ENCODE assay signal across 8 cellular contexts in genomic region chr1:42766723-42767509, GRCh38. TPM values are rescaled to one million over a fixed set of nuclear protein-coding genes. Genes with fewer than 3 reads are reported as not detected.
DNase-seq lines count a peak whose midpoint lies in the region; ATAC-seq and TF ChIP-seq lines count a peak whose summit lies in the region.

Gene C1orf50 (plus strand): TSS chr1:42767249. CDS start chr1:42767312, 63 bp downstream.
Gene P3H1 (minus strand): TSS chr1:42767028. CDS start chr1:42766971, 57 bp downstream.

- H3K9me3 ChIP-seq in CD4-positive, alpha-beta T cell (ENCODE audit: control insufficient read depth, low read length), result no peaks in the 10 kb centered on the region
- H3K9me3 ChIP-seq in liver (ENCODE audit: control insufficient read depth in 4 of 4, low read length in 3 of 4), result no peaks in the 10 kb centered on the region

- H3K36me3 Mint-ChIP-seq in CD4-positive, alpha-beta T cell (ENCODE audit: low read depth), result peaks cover 20% of the 10 kb centered on the region

- WGBS in liver, result under 1% methylated on average over 84 of the region's 84 CpGs

- H3K4me1 ChIP-seq in liver (ENCODE audit: control insufficient read depth in 4 of 4, insufficient read depth in 4 of 4, low read length in 3 of 4), result peaks cover 9 to 36% (median 22%) of the 10 kb centered on the region in 4 donors

- H3K27me3 Mint-ChIP-seq in CD4-positive, alpha-beta T cell, result no peaks in the 10 kb centered on the region

- no peaks in the 10 kb centered on the region for H3K9me3 Mint-ChIP-seq in CD4-positive, alpha-beta T cell

- H3K36me3 ChIP-seq in liver (ENCODE audit: control insufficient read depth in 4 of 4, insufficient read depth in 3 of 4, low read depth in 1 of 4, low read length in 3 of 4), result no peaks in the 10 kb centered on the region

- ATAC-seq in CD4-positive, alpha-beta T cell (ENCODE audit: poor library complexity), result peak; percentile 92
- peak; percentile 89 for ATAC-seq in GM19438 (IDR thresholded peaks at IDR 0.05; ENCODE audit: low read depth, unreplicated experiment)
- ATAC-seq in HG03571 (IDR thresholded peaks at IDR 0.05; ENCODE audit: unreplicated experiment), result peak; percentile 87

- no peak within 1 kb of the TSS for H3K27ac Mint-ChIP-seq in CD4-positive, alpha-beta T cell

- peak within 1 kb of the TSS; percentile 70 to 92 for H3K9ac ChIP-seq in liver (ENCODE audit: low read depth in 1 of 2, low read length in 2 of 2)

- no peak within 1 kb of the TSS for H3K4me3 Mint-ChIP-seq in CD4-positive, alpha-beta T cell

- H3K27me3 ChIP-seq in CD4-positive, alpha-beta T cell (ENCODE audit: control insufficient read depth, insufficient read depth, low read length), result no peaks in the 10 kb centered on the region
- H3K27me3 ChIP-seq in dorsolateral prefrontal cortex, result no peaks in the 10 kb centered on the region
- no peaks in the 10 kb centered on the region for H3K27me3 ChIP-seq in liver (ENCODE audit: control insufficient read depth in 4 of 4, insufficient read depth in 4 of 4, low read length in 3 of 4)

- DNase-seq in CD4-positive, alpha-beta T cell, result peak; percentile 98 to 100 (median 99)
- peak; percentile 100 for DNase-seq in NCI-H774 (lab: John Stamatoyannopoulos, UW)
- peak; percentile 99 to 100 for DNase-seq in activated CD4-positive, alpha-beta T cell treated with anti-CD3 and anti-CD28 coated beads, Interleukin-2, amount 50 U/mL, for 48 hours
- DNase-seq in dorsolateral prefrontal cortex, result peak; percentile 99 to 100 (median 100)
- peak; percentile 99 for DNase-seq in stimulated activated CD4-positive, alpha-beta T cell treated with anti-CD3 and anti-CD28 coated beads, Interleukin-4, amount 100 ng/mL, for 1 hour

- TF ChIP-seq RAD21 in liver (IDR thresholded peaks at IDR 0.05), result peak; percentile 41 to 46

- peaks cover 35% of the 10 kb centered on the region for H3K4me1 Mint-ChIP-seq in CD4-positive, alpha-beta T cell (ENCODE audit: low read depth)

- POLR2A ChIA-PET in CD4-positive, alpha-beta T cell (lab: Charles Lee), result interaction anchor here (0.6 to 3.7 kb wide), 41 partner anchors 9 to 732 kb away, joined by 3 to 75 read pairs (median 4); partner anchors contain the start of genes CCDC30, ERMAP, PPCS and PPIH

- peak within 1 kb of the TSS; percentile 75 to 100 (median 96) for H3K4me3 ChIP-seq in dorsolateral prefrontal cortex
- H3K4me3 ChIP-seq in liver (ENCODE audit: low read depth in 1 of 3, low read length in 3 of 3), result peak within 1 kb of the TSS; percentile 86 to 98 (median 94)

- H3K27ac ChIP-seq in CD4-positive, alpha-beta T cell (ENCODE audit: low read depth, low read length), result peak within 1 kb of the TSS; percentile 78
- H3K27ac ChIP-seq in dorsolateral prefrontal cortex (peak within 1 kb of the TSS; percentile 38 to 97 (median 88)), liver (ENCODE audit: low read depth in 1 of 2, low read length in 2 of 2) (peak within 1 kb of the TSS; percentile 85 to 93)

- intact Hi-C loops in CD4-positive, alpha-beta T cell (cut with DNase I, micrococcal nuclease), result loop anchor here (1.0 to 10.0 kb wide), 15 partner anchors 49 to 1905 kb away; partner anchors contain the start of genes CDC20 (in 2 of the 2), ZNF691 (in 2 of the 2), B4GALT2 (in 1 of the 2) and CCDC30 (in 1 of the 2)
- intact Hi-C loops in dorsolateral prefrontal cortex (cut with DNase I), result loop anchor here (2.0 to 5.0 kb wide), 7 partner anchors 50 to 430 kb away; partner anchors contain the start of genes ERMAP (in 2 of the 2), SVBP (in 2 of the 2), YBX1 (in 2 of the 2) and ZNF691 (in 2 of the 2)

- CTCF ChIA-PET in CD4-positive, alpha-beta T cell (lab: Charles Lee), result interaction anchor here (1.0 to 2.6 kb wide), 5 partner anchors 79 to 189 kb away, joined by 3 to 10 read pairs (median 3); partner anchors contain the start of genes PPIH and ZNF691

- no peak for TF ChIP-seq CTCF in CD4-positive, alpha-beta T cell (IDR thresholded peaks at IDR 0.05)
- peak in 25 of 56 donors; percentile 5 to 62 (median 26) for TF ChIP-seq CTCF in dorsolateral prefrontal cortex (IDR thresholded peaks at IDR 0.05 in 54 of 56, conservative IDR thresholded peaks at IDR 0.05 in 2 of 56; ENCODE audit: low read depth in 1 of 56, partially characterized antibody in 56 of 56)
- no peak for TF ChIP-seq CTCF in liver (IDR thresholded peaks at IDR 0.05; ENCODE audit: low read depth, low read length, missing input control)

TF ChIP-seq in liver, 16 proteins besides CTCF, POLR2A, EP300 and RAD21:
- TF ChIP-seq EGR1 (IDR thresholded peaks at IDR 0.05; ENCODE audit: low read depth in 2 of 2) (peak; percentile 87 to 89), JUND (IDR thresholded peaks at IDR 0.05) (no peak), GABPA (IDR thresholded peaks at IDR 0.05 in 1 of 2, conservative IDR thresholded peaks at IDR 0.05 in 1 of 2) (peak in 1 of 2 donors; percentile 82), SP1 (IDR thresholded peaks at IDR 0.05) (peak; percentile 82), HNF4G (IDR thresholded peaks at IDR 0.05) (no peak), MAX (IDR thresholded peaks at IDR 0.05) (peak; percentile 20), HNF4A (conservative IDR thresholded peaks at IDR 0.05) (peak; percentile 32 to 36), FOXA1 (IDR thresholded peaks at IDR 0.05) (peak; percentile 33), RXRA (IDR thresholded peaks at IDR 0.05) (peak; percentile 9 to 23), FOXA2 (IDR thresholded peaks at IDR 0.05) (no peak), NR2F2 (IDR thresholded peaks at IDR 0.05) (no peak), ZBTB33 (IDR thresholded peaks at IDR 0.05) (no peak), TAF1 (conservative IDR thresholded peaks at IDR 0.05) (peak; percentile 83), YY1 (IDR thresholded peaks at IDR 0.05) (peak; percentile 95)
- TF ChIP-seq, protein P1, sequence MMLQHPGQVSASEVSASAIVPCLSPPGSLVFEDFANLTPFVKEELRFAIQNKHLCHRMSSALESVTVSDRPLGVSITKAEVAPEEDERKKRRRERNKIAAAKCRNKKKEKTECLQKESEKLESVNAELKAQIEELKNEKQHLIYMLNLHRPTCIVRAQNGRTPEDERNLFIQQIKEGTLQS (IDR thresholded peaks at IDR 0.05), result no peak
- TF ChIP-seq, protein P2, sequence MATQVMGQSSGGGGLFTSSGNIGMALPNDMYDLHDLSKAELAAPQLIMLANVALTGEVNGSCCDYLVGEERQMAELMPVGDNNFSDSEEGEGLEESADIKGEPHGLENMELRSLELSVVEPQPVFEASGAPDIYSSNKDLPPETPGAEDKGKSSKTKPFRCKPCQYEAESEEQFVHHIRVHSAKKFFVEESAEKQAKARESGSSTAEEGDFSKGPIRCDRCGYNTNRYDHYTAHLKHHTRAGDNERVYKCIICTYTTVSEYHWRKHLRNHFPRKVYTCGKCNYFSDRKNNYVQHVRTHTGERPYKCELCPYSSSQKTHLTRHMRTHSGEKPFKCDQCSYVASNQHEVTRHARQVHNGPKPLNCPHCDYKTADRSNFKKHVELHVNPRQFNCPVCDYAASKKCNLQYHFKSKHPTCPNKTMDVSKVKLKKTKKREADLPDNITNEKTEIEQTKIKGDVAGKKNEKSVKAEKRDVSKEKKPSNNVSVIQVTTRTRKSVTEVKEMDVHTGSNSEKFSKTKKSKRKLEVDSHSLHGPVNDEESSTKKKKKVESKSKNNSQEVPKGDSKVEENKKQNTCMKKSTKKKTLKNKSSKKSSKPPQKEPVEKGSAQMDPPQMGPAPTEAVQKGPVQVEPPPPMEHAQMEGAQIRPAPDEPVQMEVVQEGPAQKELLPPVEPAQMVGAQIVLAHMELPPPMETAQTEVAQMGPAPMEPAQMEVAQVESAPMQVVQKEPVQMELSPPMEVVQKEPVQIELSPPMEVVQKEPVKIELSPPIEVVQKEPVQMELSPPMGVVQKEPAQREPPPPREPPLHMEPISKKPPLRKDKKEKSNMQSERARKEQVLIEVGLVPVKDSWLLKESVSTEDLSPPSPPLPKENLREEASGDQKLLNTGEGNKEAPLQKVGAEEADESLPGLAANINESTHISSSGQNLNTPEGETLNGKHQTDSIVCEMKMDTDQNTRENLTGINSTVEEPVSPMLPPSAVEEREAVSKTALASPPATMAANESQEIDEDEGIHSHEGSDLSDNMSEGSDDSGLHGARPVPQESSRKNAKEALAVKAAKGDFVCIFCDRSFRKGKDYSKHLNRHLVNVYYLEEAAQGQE (IDR thresholded peaks at IDR 0.05), result peak; percentile 88

RNA-seq across cellular contexts. Expression of gene C1orf50, which starts in this region (rescaled TPM):
- 10 to 100 TPM; 23.1 to 23.9 TPM for total RNA-seq in CD4-positive, alpha-beta T cell
- 10 to 100 TPM in 68 of 120 experiments, 1 to 10 TPM in 52; 5.1 to 19.5 (median 10.6) TPM for total RNA-seq in dorsolateral prefrontal cortex
- total RNA-seq in liver, result 1 to 10 TPM; 2.6 to 4.4 TPM
- polyA plus RNA-seq in liver, result 1 to 10 TPM; 2.7 to 5.8 TPM

RNA-seq across cellular contexts. Expression of gene P3H1, which starts in this region (rescaled TPM):
- total RNA-seq in CD4-positive, alpha-beta T cell, result 10 to 100 TPM; 17.6 to 20.9 TPM
- 10 to 100 TPM; 13.8 to 34.7 (median 21.9) TPM for total RNA-seq in dorsolateral prefrontal cortex
- 10 to 100 TPM; 24.5 to 28.0 TPM for total RNA-seq in liver
- polyA plus RNA-seq in liver, result 10 to 100 TPM; 14.9 to 20.9 TPM

Comparison
In these comparisons a context has a peak if more than half of its experiments do, and no peak if none do; other contexts are left out.
1. Peak in every context shown above with its lines: DNase-seq, ATAC-seq, H3K4me3 ChIP-seq and H3K27ac ChIP-seq.